10 cellular contexts compared by ENCODE assay signal in genomic region chr6:146544783-146545182, GRCh38. TPM values are rescaled to one million over a fixed set of nuclear protein-coding genes. Genes with fewer than 3 reads are reported as not detected.
DNase-seq lines count a peak whose midpoint lies in the region; ATAC-seq and FAIRE-seq lines count a peak whose summit lies in the region.
"Had no signal": no experiment of that assay in that cellular context is flagged by ENCODE, and none has a peak within 500 bp of the region (broad histone marks: within the 10 kb centered on the region; RNA-seq: fewer than 3 reads in every experiment).

No MANE protein-coding gene starts in this region.

- H3K4me1 ChIP-seq in GM23248 (ENCODE audit: insufficient read depth) (peaks cover 25% of the 10 kb centered on the region), iPS-18a (ENCODE audit: control insufficient read depth, low read depth, low read length) (no peaks in the 10 kb centered on the region), rectal smooth muscle tissue (ENCODE audit: control insufficient read depth, insufficient read depth, low read length) (peaks cover 13% of the 10 kb centered on the region), small intestine (ENCODE audit: control insufficient read depth in 2 of 2, insufficient read depth in 1 of 2, low read depth in 1 of 2, low read length in 1 of 2) (peaks cover 0 to 8% of the 10 kb centered on the region in 2 donors)
- H3K4me1 ChIP-seq: HAP-1 had no signal

- H3K36me3 Mint-ChIP-seq in activated T-helper 17 cell treated with anti-CD3 and anti-CD28 coated beads, Interleukin-2, amount 50 U/mL, for 72 hours (ENCODE audit: low read depth): no peaks in the 10 kb centered on the region

- no peak overlapping the region for H2AFZ ChIP-seq in GM23248

- peaks cover 4% of the 10 kb centered on the region; the same call in 1 of the 2 replicates for H3K36me3 ChIP-seq in GM23248 (ENCODE audit: low read depth)
- H3K36me3 ChIP-seq in iPS-18a (ENCODE audit: control insufficient read depth, low read depth, low read length): peaks cover 5% of the 10 kb centered on the region
- H3K36me3 ChIP-seq in rectal smooth muscle tissue (ENCODE audit: control insufficient read depth, insufficient read depth, low read length): no peaks in the 10 kb centered on the region
- H3K36me3 ChIP-seq in small intestine (ENCODE audit: control insufficient read depth in 2 of 2, insufficient read depth in 2 of 2, low read length in 2 of 2): no peaks in the 10 kb centered on the region
- H3K36me3 ChIP-seq: HAP-1 had no signal

- no peaks in the 10 kb centered on the region for H3K4me1 Mint-ChIP-seq in activated T-helper 17 cell treated with anti-CD3 and anti-CD28 coated beads, Interleukin-2, amount 50 U/mL, for 72 hours

- peaks cover 38% of the 10 kb centered on the region for H3K27me3 Mint-ChIP-seq in activated T-helper 17 cell treated with anti-CD3 and anti-CD28 coated beads, Interleukin-2, amount 50 U/mL, for 72 hours

- peak overlapping the region; percentile 98 for H3K4me2 ChIP-seq in GM23248 (ENCODE audit: unreplicated experiment)

- no peaks in the 10 kb centered on the region for H3K9me2 ChIP-seq in GM23248 (ENCODE audit: insufficient read depth)

- no peak for ATAC-seq in activated T-helper 17 cell treated with anti-CD3 and anti-CD28 coated beads, Interleukin-2, amount 50 U/mL, for 72 hours (replicated peaks)
- no peak for ATAC-seq in HG02981 (IDR thresholded peaks at IDR 0.05; ENCODE audit: unreplicated experiment)

- H3K4me3 Mint-ChIP-seq in activated T-helper 17 cell treated with anti-CD3 and anti-CD28 coated beads, Interleukin-2, amount 50 U/mL, for 72 hours: peak overlapping the region; percentile 74

- H3K27me3 ChIP-seq in GM23248 (replicated peaks; ENCODE audit: insufficient read depth) (no peaks in the 10 kb centered on the region), iPS-18a (ENCODE audit: control insufficient read depth, insufficient read depth, low read length) (no peaks in the 10 kb centered on the region), rectal smooth muscle tissue (ENCODE audit: control insufficient read depth, insufficient read depth, low read length) (no peaks in the 10 kb centered on the region), small intestine (ENCODE audit: control insufficient read depth in 2 of 2, insufficient read depth in 2 of 2, low read length in 2 of 2) (no peaks in the 10 kb centered on the region)

- WGBS in GM23248 (ENCODE audit: low coverage in 1 of 2, low lambda C conversion rate in 2 of 2, missing lambda C conversion rate in 2 of 2), 2 experiments: 1 to 3% methylated on average over 6 of the region's 6 CpGs
- 59 to 89% (median 86%) methylated on average over 6 of the region's 6 CpGs for WGBS in small intestine, 3 donors

- peaks cover 39% of the 10 kb centered on the region for H3F3A ChIP-seq in GM23248 (ENCODE audit: insufficient read depth)

- H3K4me3 ChIP-seq in GM23248 (peak overlapping the region; percentile 84), iPS-18a (ENCODE audit: low read length) (peak overlapping the region; percentile 22), rectal smooth muscle tissue (ENCODE audit: low read length) (peak overlapping the region; percentile 90), small intestine (ENCODE audit: low read depth in 1 of 2, low read length in 2 of 2) (peak overlapping the region in 1 of 2 donors; percentile 11)

- H3K27ac ChIP-seq in GM23248 (peak overlapping the region; percentile 92), iPS-18a (ENCODE audit: low read length) (no peak overlapping the region), rectal smooth muscle tissue (ENCODE audit: low read depth, low read length) (peak overlapping the region; percentile 93), small intestine (ENCODE audit: low read depth in 1 of 2, low read length in 1 of 2) (peak overlapping the region in 1 of 2 donors; percentile 71)

- H3K79me2 ChIP-seq in GM23248 (ENCODE audit: insufficient read depth): peaks cover 45% of the 10 kb centered on the region

- H3K27ac Mint-ChIP-seq in activated T-helper 17 cell treated with anti-CD3 and anti-CD28 coated beads, Interleukin-2, amount 50 U/mL, for 72 hours: no peak overlapping the region

- H3K9me3 ChIP-seq in GM23248 (ENCODE audit: low read depth): no peaks in the 10 kb centered on the region
- H3K9me3 ChIP-seq in iPS-18a (ENCODE audit: control insufficient read depth, low read depth, low read length): no peaks in the 10 kb centered on the region
- H3K9me3 ChIP-seq in small intestine (ENCODE audit: control insufficient read depth, low read depth): no peaks in the 10 kb centered on the region
- H3K9me3 ChIP-seq: HAP-1 had no signal

- no peak for FAIRE-seq in small intestine (lab: Jason Lieb, UNC)

- H3K9ac ChIP-seq in GM23248 (peak overlapping the region; percentile 90), iPS-18a (ENCODE audit: low read length) (no peak overlapping the region), rectal smooth muscle tissue (ENCODE audit: low read length) (no peak overlapping the region)

- in situ Hi-C loops in GM23248 (cut with MboI): loop anchor here (25.0 kb wide), 1 partner anchor 607 kb away; no protein-coding TSS in a partner anchor

- H4K20me1 ChIP-seq in GM23248 (ENCODE audit: insufficient read depth): no peaks in the 10 kb centered on the region; the same call in 1 of the 2 replicates

- no peaks in the 10 kb centered on the region for H3K9me3 Mint-ChIP-seq in activated T-helper 17 cell treated with anti-CD3 and anti-CD28 coated beads, Interleukin-2, amount 50 U/mL, for 72 hours

- DNase-seq in GM23248 (peak; percentile 56), HuH-7 (ENCODE audit: low spot score) (no peak), small intestine (no peak), SK-N-DZ (ENCODE audit: low spot score) (no peak)
- DNase-seq: MM.1S had no signal

RNA-seq across cellular contexts. Expression of gene RAB32, which starts 1.1 kb away (rescaled TPM):
- 103 and 165 TPM in 2 replicates for total RNA-seq in GM23248 (2014; rRNA removed; shearing (Covaris generic))
- polyA plus RNA-seq in GM23248 (2016; fragmentation: Nextera tagmentation; extraction: Ambion mirVana) (236 and 239 TPM in 2 replicates), small intestine (10 to 100 TPM; 15.2 to 20.3 (median 16.3) TPM)
- total RNA-seq in activated T-helper 17 cell treated with anti-CD3 and anti-CD28 coated beads, Interleukin-2, amount 50 U/mL, for 72 hours: under 1 TPM in 1 of 2 donors, not detected in 1; 0.37 TPM
- polyA plus RNA-seq in SK-N-DZ (2014; cell fraction: cytosol; rRNA removed): not detected in 2 replicates
- not detected in 2 replicates for polyA plus RNA-seq in SK-N-DZ (2014; cell fraction: nucleus; rRNA removed)

RNA-seq across cellular contexts. Expression of gene ADGB, which starts 54.0 kb away (rescaled TPM):
- not detected in 2 replicates for total RNA-seq in GM23248 (2014; rRNA removed; shearing (Covaris generic))
- polyA plus RNA-seq in GM23248 (2016; fragmentation: Nextera tagmentation; extraction: Ambion mirVana) (not detected in 2 replicates), small intestine (not detected)
- not detected for total RNA-seq in activated T-helper 17 cell treated with anti-CD3 and anti-CD28 coated beads, Interleukin-2, amount 50 U/mL, for 72 hours
- polyA plus RNA-seq in SK-N-DZ (2014; cell fraction: cytosol; rRNA removed): not detected in 2 replicates
- not detected in 2 replicates for polyA plus RNA-seq in SK-N-DZ (2014; cell fraction: nucleus; rRNA removed)

Comparison
In these comparisons a context has a peak if more than half of its experiments do, and no peak if none do; other contexts are left out.
1. RNA of gene RAB32, which starts 1.1 kb away (total RNA-seq): 103 to 165 TPM in GM23248; 0.37 TPM in activated T-helper 17 cell treated with anti-CD3 and anti-CD28 coated beads, Interleukin-2, amount 50 U/mL, for 72 hours; every median in the first group is over 10 times any median in the second.